Comparison of ENCODE assay signal across 20 cellular contexts in genomic region chr2:142710336-142710735, GRCh38.
DNase-seq lines count a peak whose midpoint lies in the region; ATAC-seq, FAIRE-seq and TF ChIP-seq lines count a peak whose summit lies in the region.
"Had no signal": no experiment of that assay in that cellular context is flagged by ENCODE, and none has a peak within 500 bp of the region (broad histone marks: within the 10 kb centered on the region; RNA-seq: fewer than 3 reads in every experiment).

No MANE protein-coding gene starts in this region.

- no peak overlapping the region for H3K23ac ChIP-seq in neuronal stem cell (ENCODE audit: low read depth, low read length, poor library complexity)

- WGBS in GM12878 (ENCODE audit: insufficient coverage, insufficient replicate concordance, low lambda C conversion rate, missing lambda C conversion rate): 0% methylated on average over 1 of the region's 1 CpG
- no CpG with 5 or more reads among the region's 1 CpG for WGBS in neuronal stem cell (ENCODE audit: extremely low coverage in 2 of 2, insufficient read length in 2 of 2, insufficient replicate concordance in 1 of 2), 2 donors

- H3K27ac ChIP-seq in GM12878 (ENCODE audit: control insufficient read depth, insufficient read depth): no peak overlapping the region
- no peak overlapping the region for H3K27ac ChIP-seq in neuronal stem cell (replicated peaks; ENCODE audit: low read length)
- H3K27ac ChIP-seq: BLaER1, C4-2B, GM23248 had no signal

- no peak overlapping the region for H3K4ac ChIP-seq in neuronal stem cell (ENCODE audit: low read length)

- no peaks in the 10 kb centered on the region for H4K20me1 ChIP-seq in GM12878 (ENCODE audit: control insufficient read depth, insufficient read depth)
- H4K20me1 ChIP-seq: BLaER1 had no signal

- H3K4me1 ChIP-seq in GM12878 (ENCODE audit: control insufficient read depth, insufficient read depth, low read length) (no peaks in the 10 kb centered on the region), neuronal stem cell (ENCODE audit: control insufficient read depth in 2 of 2, insufficient read depth in 1 of 2, low read depth in 1 of 2, low read length in 2 of 2) (no peaks in the 10 kb centered on the region)
- H3K4me1 ChIP-seq: BLaER1, Caco-2 had no signal

- no peak for TF ChIP-seq RAD21 in GM12878 (IDR thresholded peaks at IDR 0.05; ENCODE audit: insufficient read depth, low read depth, low read length)

- no peaks in the 10 kb centered on the region for H3K79me1 ChIP-seq in neuronal stem cell (ENCODE audit: low read depth, low read length)

- no peak overlapping the region for H3K4me2 ChIP-seq in GM12878 (ENCODE audit: control insufficient read depth, insufficient read depth)
- no peak overlapping the region for H3K4me2 ChIP-seq in neuronal stem cell (ENCODE audit: insufficient read depth, low read length, poor library complexity, severe bottlenecking)
- H3K4me2 ChIP-seq: BLaER1 had no signal

- BruUV-seq in GM12878 (replicated peaks; lab: Mats Ljungman, UMichigan): no TSS peak

- SMC1A ChIA-PET in GM12878 (lab: Charles Lee; ENCODE audit: uncharacterized antibody, unreplicated experiment): no interaction called here

- no peak overlapping the region for H2AK5ac ChIP-seq in neuronal stem cell (ENCODE audit: low read depth, low read length)

- H3K9me3 ChIP-seq in GM12878 (replicated peaks; ENCODE audit: control insufficient read depth, insufficient read depth, low read length) (no peaks in the 10 kb centered on the region), neuronal stem cell (replicated peaks in 1 of 2; ENCODE audit: control insufficient read depth in 2 of 2, insufficient read depth in 1 of 2, low read depth in 1 of 2, low read length in 2 of 2) (no peaks in the 10 kb centered on the region)
- H3K9me3 ChIP-seq: BLaER1, Caco-2 had no signal

- ATAC-seq in GM12878: no peak
- no peak for ATAC-seq in HG02973 (IDR thresholded peaks at IDR 0.05; ENCODE audit: unreplicated experiment)
- ATAC-seq: CD8-positive, alpha-beta T cell had no signal

- H2BK15ac ChIP-seq in neuronal stem cell (ENCODE audit: low read length): no peak overlapping the region

- no peak overlapping the region for H3K14ac ChIP-seq in neuronal stem cell (ENCODE audit: low read length)

- in situ Hi-C loops in GM12878 (cut with MboI): no loop called here

- RAD21 ChIA-PET in GM12878 (lab: Charles Lee; ENCODE audit: unreplicated experiment): no interaction called here

- no peaks in the 10 kb centered on the region for H3K79me2 ChIP-seq in GM12878 (ENCODE audit: control insufficient read depth, insufficient read depth, low read length)

- no peaks in the 10 kb centered on the region for H3K36me3 ChIP-seq in GM12878 (ENCODE audit: control insufficient read depth in 2 of 2, insufficient read depth in 2 of 2, low read length in 1 of 2)
- no peaks in the 10 kb centered on the region for H3K36me3 ChIP-seq in neuronal stem cell (replicated peaks in 1 of 2; ENCODE audit: control insufficient read depth in 2 of 2, insufficient read depth in 2 of 2, low read length in 2 of 2)
- H3K36me3 ChIP-seq: BLaER1 had no signal

- intact Hi-C loops in GM12878 (cut with micrococcal nuclease; ENCODE audit: unreplicated experiment): no loop called here

- no peak overlapping the region for H4K8ac ChIP-seq in neuronal stem cell (ENCODE audit: low read depth, low read length)

- H4K91ac ChIP-seq in neuronal stem cell (ENCODE audit: low read depth, low read length, poor library complexity): no peak overlapping the region

- H3K27me3 ChIP-seq in GM12878 (replicated peaks in 1 of 2; ENCODE audit: control insufficient read depth in 2 of 2, insufficient read depth in 2 of 2, low read length in 1 of 2): no peaks in the 10 kb centered on the region
- H3K27me3 ChIP-seq in neuronal stem cell (ENCODE audit: control insufficient read depth in 3 of 3, insufficient read depth in 3 of 3, low read depth in 1 of 3, low read length in 3 of 3): no peaks in the 10 kb centered on the region
- H3K27me3 ChIP-seq: BLaER1 had no signal

- no peak overlapping the region for H3K18ac ChIP-seq in neuronal stem cell (ENCODE audit: low read length)

- H2BK12ac ChIP-seq in neuronal stem cell (ENCODE audit: low read length): no peak overlapping the region

- POLR2A ChIA-PET in GM12878 (lab: Charles Lee): no interaction called here

- H3K4me3 ChIP-seq in GM12865 (ENCODE audit: low read depth, low read length) (no peak overlapping the region), GM12878 (no peak overlapping the region), neuronal stem cell (ENCODE audit: low read length in 2 of 2) (no peak overlapping the region)
- H3K4me3 ChIP-seq: BLaER1, GM23248 had no signal

- no peak for TF ChIP-seq EP300 in GM12878 (IDR thresholded peaks at IDR 0.05; ENCODE audit: borderline replicate concordance in 1 of 2, control insufficient read depth in 1 of 2, low read depth in 2 of 2, low read length in 2 of 2)

- no peak overlapping the region for H2AFZ ChIP-seq in GM12878 (ENCODE audit: control insufficient read depth, low read depth, low read length)
- H2AFZ ChIP-seq in neuronal stem cell (ENCODE audit: low read length): peak overlapping the region; percentile 22
- H2AFZ ChIP-seq: GM23248 had no signal

- no peak overlapping the region for H3K9ac ChIP-seq in GM12878 (ENCODE audit: control insufficient read depth, insufficient read depth, low read length)
- no peak overlapping the region for H3K9ac ChIP-seq in neuronal stem cell (ENCODE audit: low read depth, low read length, poor library complexity)
- H3K9ac ChIP-seq: BLaER1, GM23248 had no signal

- CTCF ChIA-PET in GM12878 (lab: Yijun Ruan, JAX): no interaction called here

- H2BK120ac ChIP-seq in neuronal stem cell (ENCODE audit: low read depth, low read length): no peak overlapping the region

- DNase-seq in GM12865 (ENCODE audit: low read depth) (peak; percentile 17), LHCN-M2 (ENCODE audit: low read depth) (peak; percentile 11), GM12878 (ENCODE audit: low read depth, low spot score) (no peak), neuronal stem cell (ENCODE audit: low spot score) (no peak), GM12891 (ENCODE audit: insufficient read length, low spot score) (no peak), GM12892 (ENCODE audit: insufficient read length) (no peak)
- DNase-seq: Caco-2; CD4-positive, CD25-positive, alpha-beta regulatory T cell; CD8-positive, alpha-beta T cell; DMS153; DND-41; GM23248; H7; HCEC 1CT had no signal

- no peak for TF ChIP-seq POLR2A in GM12878 (IDR thresholded peaks at IDR 0.05; ENCODE audit: low read depth, low read length)
- no peak for TF ChIP-seq POLR2A in GM12891 (IDR thresholded peaks at IDR 0.05; ENCODE audit: low read depth, low read length)
- TF ChIP-seq POLR2A in GM12892 (IDR thresholded peaks at IDR 0.05; ENCODE audit: low read depth, low read length): no peak

- no peak for TF ChIP-seq CTCF in GM12865 (IDR thresholded peaks at IDR 0.05; ENCODE audit: insufficient read depth, low read depth, low read length, missing control alignments)
- no peak for TF ChIP-seq CTCF in GM12878 (IDR thresholded peaks at IDR 0.05 in 2 of 3, conservative IDR thresholded peaks at IDR 0.05 in 1 of 3; ENCODE audit: control insufficient read depth in 2 of 3, extremely low read depth in 1 of 3, insufficient read depth in 1 of 3, low read depth in 3 of 3, low read length in 3 of 3)

- no peak overlapping the region for H2BK5ac ChIP-seq in neuronal stem cell (ENCODE audit: low read length)

- no peak for FAIRE-seq in GM12878 (lab: Jason Lieb, UNC)
- FAIRE-seq in GM12891 (lab: Jason Lieb, UNC): no peak
- FAIRE-seq in GM12892 (lab: Jason Lieb, UNC): no peak
- FAIRE-seq: G401.6, GM19239, H1 had no signal

TF ChIP-seq in GM12878, 131 proteins besides CTCF, POLR2A, EP300 and RAD21 (continues in another document):
- no peak for TF ChIP-seq ATF2 (IDR thresholded peaks at IDR 0.05; ENCODE audit: low read length)
- TF ChIP-seq ELK1 (IDR thresholded peaks at IDR 0.05; ENCODE audit: low read depth, low read length): no peak

TF ChIP-seq in GM12891, 5 proteins besides CTCF, POLR2A, EP300 and RAD21:
- no peak for TF ChIP-seq PAX5 (IDR thresholded peaks at IDR 0.05; ENCODE audit: insufficient read depth, low read length, severe bottlenecking)
- TF ChIP-seq TAF1 (IDR thresholded peaks at IDR 0.05; ENCODE audit: low read depth, low read length): no peak
- no peak for TF ChIP-seq POLR2AphosphoS5 (IDR thresholded peaks at IDR 0.05; ENCODE audit: low read depth, low read length)

Comparison
In these comparisons a context has a peak if more than half of its experiments do, and no peak if none do; other contexts are left out.
1. DNase-seq: peak in GM12865 (single experiment) and LHCN-M2 (single experiment); none in GM12878 (single experiment), neuronal stem cell (single experiment), GM12891 (single experiment) and GM12892 (single experiment).